In the genomic region with DNA sequence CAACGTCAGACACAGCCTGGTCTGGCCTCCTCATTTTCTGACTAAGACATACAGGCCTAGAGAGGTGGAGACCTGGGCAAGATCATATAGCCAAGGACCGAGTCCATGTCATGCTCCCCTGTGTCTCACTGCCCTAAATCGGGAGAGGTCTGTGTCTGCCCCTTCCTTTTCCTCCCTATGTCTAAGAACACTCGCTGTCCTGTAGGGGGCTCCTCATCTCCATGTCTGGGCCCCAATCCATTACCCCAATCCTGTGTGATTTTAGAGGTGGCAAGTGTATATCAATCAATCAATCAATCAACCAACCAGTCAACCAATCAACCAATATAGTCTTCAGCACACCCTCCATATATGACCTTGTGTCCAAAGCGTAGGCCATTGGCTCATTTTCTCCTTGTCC, we compare ENCODE assay signal across 1 cellular context.
TF ChIP-seq lines count a peak whose summit lies in the region.

No MANE protein-coding gene starts in this region.

TF ChIP-seq in IMR-90, 13 proteins besides CTCF, POLR2A, EP300 and RAD21 (continued from another document):
- TF ChIP-seq RFX5 (IDR thresholded peaks at IDR 0.05; ENCODE audit: low read depth, low read length) (no peak), RCOR1 (IDR thresholded peaks at IDR 0.05; ENCODE audit: insufficient replicate concordance, low read length) (no peak), MXI1 (IDR thresholded peaks at IDR 0.05; ENCODE audit: borderline replicate concordance, low read depth, low read length) (no peak), FOS (IDR thresholded peaks at IDR 0.05; ENCODE audit: low read depth, low read length) (no peak), BHLHE40 (IDR thresholded peaks at IDR 0.05; ENCODE audit: low read depth, low read length) (no peak), MAZ (IDR thresholded peaks at IDR 0.05; ENCODE audit: borderline replicate concordance, low read depth, low read length) (no peak), CEBPB (IDR thresholded peaks at IDR 0.05; ENCODE audit: low read depth, low read length) (no peak), SMC3 (IDR thresholded peaks at IDR 0.05; ENCODE audit: low read depth, low read length) (no peak)
- TF ChIP-seq, protein P1, sequence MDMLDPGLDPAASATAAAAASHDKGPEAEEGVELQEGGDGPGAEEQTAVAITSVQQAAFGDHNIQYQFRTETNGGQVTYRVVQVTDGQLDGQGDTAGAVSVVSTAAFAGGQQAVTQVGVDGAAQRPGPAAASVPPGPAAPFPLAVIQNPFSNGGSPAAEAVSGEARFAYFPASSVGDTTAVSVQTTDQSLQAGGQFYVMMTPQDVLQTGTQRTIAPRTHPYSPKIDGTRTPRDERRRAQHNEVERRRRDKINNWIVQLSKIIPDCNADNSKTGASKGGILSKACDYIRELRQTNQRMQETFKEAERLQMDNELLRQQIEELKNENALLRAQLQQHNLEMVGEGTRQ (IDR thresholded peaks at IDR 0.05; ENCODE audit: low read depth, low read length) = no peak
- TF ChIP-seq, protein P2, sequence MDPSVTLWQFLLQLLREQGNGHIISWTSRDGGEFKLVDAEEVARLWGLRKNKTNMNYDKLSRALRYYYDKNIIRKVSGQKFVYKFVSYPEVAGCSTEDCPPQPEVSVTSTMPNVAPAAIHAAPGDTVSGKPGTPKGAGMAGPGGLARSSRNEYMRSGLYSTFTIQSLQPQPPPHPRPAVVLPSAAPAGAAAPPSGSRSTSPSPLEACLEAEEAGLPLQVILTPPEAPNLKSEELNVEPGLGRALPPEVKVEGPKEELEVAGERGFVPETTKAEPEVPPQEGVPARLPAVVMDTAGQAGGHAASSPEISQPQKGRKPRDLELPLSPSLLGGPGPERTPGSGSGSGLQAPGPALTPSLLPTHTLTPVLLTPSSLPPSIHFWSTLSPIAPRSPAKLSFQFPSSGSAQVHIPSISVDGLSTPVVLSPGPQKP (IDR thresholded peaks at IDR 0.05; ENCODE audit: borderline replicate concordance, low read depth, low read length) = no peak
